ENCODE assay signal across 8 cellular contexts in the genomic region with DNA sequence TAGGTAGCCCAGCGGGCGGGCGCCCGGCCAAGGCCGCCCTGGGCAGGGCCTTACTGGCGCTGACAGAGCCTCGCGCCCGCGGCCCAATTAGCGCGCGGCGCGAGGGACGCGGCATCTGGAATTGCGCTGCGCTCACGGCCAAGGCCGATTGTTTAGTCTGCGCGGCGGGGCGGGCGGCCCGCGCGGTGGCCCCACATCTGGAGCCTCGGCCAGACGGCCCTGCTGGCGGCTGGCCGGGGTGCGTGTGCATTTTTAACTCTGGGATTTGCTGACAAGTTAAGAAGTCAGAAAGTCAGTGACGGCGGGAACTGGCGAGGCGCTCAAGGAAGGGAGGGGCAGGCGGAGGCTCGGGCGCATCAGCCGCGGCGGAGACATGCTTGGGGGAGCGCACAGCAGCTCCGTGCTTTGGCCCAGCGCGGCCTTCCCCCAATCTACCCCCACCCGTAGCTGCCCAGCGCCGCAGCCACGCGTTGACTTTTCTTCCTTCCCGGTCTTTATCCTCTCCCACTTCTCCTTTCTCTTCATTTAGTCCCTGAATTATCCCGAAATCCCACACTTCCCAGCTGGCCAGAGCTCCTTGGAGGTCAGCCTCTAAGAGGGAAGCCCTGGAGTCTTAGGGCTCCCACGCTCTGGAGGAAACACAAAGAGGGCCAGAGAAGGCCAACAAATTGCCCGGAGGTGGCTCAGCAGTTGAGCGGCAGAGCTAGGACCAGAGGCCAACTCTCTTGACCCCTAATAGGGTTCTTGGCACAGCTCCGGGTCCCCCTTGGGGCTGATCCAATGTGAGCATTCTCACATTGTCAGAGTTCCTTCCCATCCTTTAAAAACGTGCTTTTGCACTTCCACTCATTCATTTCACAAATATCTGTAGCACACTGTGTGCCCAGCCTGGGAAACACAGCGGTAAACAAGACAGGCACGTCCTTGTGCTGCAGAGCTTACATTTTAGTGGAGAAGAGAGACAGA. TPM values are rescaled to one million over a fixed set of nuclear protein-coding genes. Genes with fewer than 3 reads are reported as not detected.
DNase-seq lines count a peak whose midpoint lies in the region; ATAC-seq and TF ChIP-seq lines count a peak whose summit lies in the region.

No MANE protein-coding gene starts in this region.

- H3K4me3 ChIP-seq in Panc1 (ENCODE audit: low read depth in 2 of 2, low read length in 2 of 2) (peak overlapping the region; percentile 14 to 45; a peak in 3 of 4 replicates), tibial artery (peak overlapping the region; percentile 50 to 55)

- TF ChIP-seq CTCF in Panc1 (IDR thresholded peaks at IDR 0.05) (no peak), mesothelial cell of epicardium (IDR thresholded peaks at IDR 0.05; ENCODE audit: unreplicated experiment) (no peak), tibial artery (IDR thresholded peaks at IDR 0.05) (no peak), CD14-positive monocyte (IDR thresholded peaks at IDR 0.05) (no peak)

- H3K4me1 ChIP-seq in Panc1 (ENCODE audit: control insufficient read depth, insufficient read depth, low read length): peaks cover 3% of the 10 kb centered on the region
- H3K4me1 ChIP-seq in tibial artery: peaks cover 5 to 38% (median 29%) of the 10 kb centered on the region in 4 donors

- H3K27me3 ChIP-seq in Panc1 (ENCODE audit: control insufficient read depth, insufficient read depth, low read length): peaks cover 11% of the 10 kb centered on the region
- H3K27me3 ChIP-seq in tibial artery: peaks cover 0 to 7% of the 10 kb centered on the region in 2 donors

- no peak for TF ChIP-seq POLR2A in erythroblast (IDR thresholded peaks at IDR 0.05; ENCODE audit: low read length)

- H3K9me3 ChIP-seq in Panc1 (ENCODE audit: control insufficient read depth, insufficient read depth, low read depth, low read length) (no peaks in the 10 kb centered on the region), tibial artery (no peaks in the 10 kb centered on the region)

- H3K27me3 Mint-ChIP-seq in mesothelial cell of epicardium (ENCODE audit: low read depth) (no peaks in the 10 kb centered on the region), CD14-positive monocyte (ENCODE audit: low read depth in 3 of 3) (peaks cover 63 to 82% (median 67%) of the 10 kb centered on the region in 3 donors)

- BruUV-seq in Panc1 (replicated peaks; lab: Mats Ljungman, UMichigan): no TSS peak

- H3K36me3 Mint-ChIP-seq in mesothelial cell of epicardium: no peaks in the 10 kb centered on the region
- peaks cover 0 to 5% of the 10 kb centered on the region in 2 donors for H3K36me3 Mint-ChIP-seq in CD14-positive monocyte

- DNase-seq in DMS53 treated with DMSO at 0.1 percent for 48 hours (lab: John Stamatoyannopoulos, UW; ENCODE audit: unreplicated experiment) (peak; percentile 25), Panc1 (ENCODE audit: low read depth, low spot score) (no peak), erythroblast (lab: John Stamatoyannopoulos, UW) (peak; percentile 29 to 50), mesothelial cell of epicardium (ENCODE audit: low spot score in 2 of 2, unreplicated experiment in 2 of 2) (peak; percentile 54 to 75), tibial artery (peak; percentile 80 to 95), CD14-positive monocyte (ENCODE audit: low spot score) (no peak)

- CTCF ChIA-PET in Panc1 (lab: Charles Lee): interaction anchor here (0.5 to 0.7 kb wide), 2 partner anchors 21 to 520 kb away, joined by 4 to 14 read pairs; no protein-coding TSS in a partner anchor

- intact Hi-C loops in Panc1 (cut with micrococcal nuclease; ENCODE audit: unreplicated experiment) (no loop called here), tibial artery (cut with DNase I; ENCODE audit: low total_unique reads) (loop anchor here (2.0 kb wide), 1 partner anchor 35 kb away; no protein-coding TSS in a partner anchor), CD14-positive monocyte (cut with micrococcal nuclease) (no loop called here)

- H3K27ac Mint-ChIP-seq in mesothelial cell of epicardium: peak overlapping the region; percentile 87
- H3K27ac Mint-ChIP-seq in CD14-positive monocyte: no peak overlapping the region

- no peak overlapping the region for H3K27ac ChIP-seq in Panc1 (ENCODE audit: low read length)
- H3K27ac ChIP-seq in tibial artery: peak overlapping the region; percentile 86 to 95

- H3K4me1 Mint-ChIP-seq in mesothelial cell of epicardium (peaks cover 57% of the 10 kb centered on the region), CD14-positive monocyte (peaks cover 18% of the 10 kb centered on the region)

- peak overlapping the region; percentile 60 for H3K4me3 Mint-ChIP-seq in mesothelial cell of epicardium
- H3K4me3 Mint-ChIP-seq in CD14-positive monocyte: peak overlapping the region in 1 of 2 donors; percentile 62

- H3K9me3 Mint-ChIP-seq in mesothelial cell of epicardium (no peaks in the 10 kb centered on the region), CD14-positive monocyte (peaks cover 0 to 8% (median 4%) of the 10 kb centered on the region in 7 donors)

- no peaks in the 10 kb centered on the region for H3K36me3 ChIP-seq in Panc1 (ENCODE audit: control insufficient read depth, insufficient read depth, low read length)
- no peaks in the 10 kb centered on the region for H3K36me3 ChIP-seq in tibial artery

- POLR2A ChIA-PET in Panc1 (lab: Charles Lee): no interaction called here

- ATAC-seq in GM21447 (IDR thresholded peaks at IDR 0.05; ENCODE audit: unreplicated experiment) (peak; percentile 63), Panc1 (peak; percentile 47), GM19397 (IDR thresholded peaks at IDR 0.05; ENCODE audit: unreplicated experiment) (no peak)

- in situ Hi-C loops in Panc1 (cut with HindIII; ENCODE audit: low pct_unique_long_range_greater_than_20kb, low sequenced_read_pairs): no loop called here

RNA-seq across cellular contexts. Expression of a gene that starts 40.8 kb away (rescaled TPM):
- 30.4 TPM for total RNA-seq in Panc1 (2021; ENCODE audit: unreplicated experiment)
- polyA plus RNA-seq in Panc1 (2012; ENCODE audit: insufficient read length): 30.8 TPM
- total RNA-seq in mesothelial cell of epicardium: 85.1 to 91.0 TPM (median 87.9 TPM) in 3 replicates
- under 1 TPM; 0.62 to 0.65 TPM for polyA plus RNA-seq in CD14-positive monocyte

Comparison
In these comparisons a context has a peak if more than half of its experiments do, and no peak if none do; other contexts are left out.
1. DNase-seq: peak in DMS53 treated with DMSO at 0.1 percent for 48 hours (single experiment), erythroblast (2 of 2), mesothelial cell of epicardium (2 of 2) and tibial artery (2 of 2); none in Panc1 (single experiment) and CD14-positive monocyte (single experiment).